24 cellular contexts compared by ENCODE assay signal in genomic region chr6:151495380-151495779, GRCh38. TPM values are rescaled to one million over a fixed set of nuclear protein-coding genes. Genes with fewer than 3 reads are reported as not detected.
DNase-seq lines count a peak whose midpoint lies in the region; ATAC-seq and TF ChIP-seq lines count a peak whose summit lies in the region.
"Had no signal": no experiment of that assay in that cellular context is flagged by ENCODE, and none has a peak within 500 bp of the region (broad histone marks: within the 10 kb centered on the region; RNA-seq: fewer than 3 reads in every experiment).

No MANE protein-coding gene starts in this region.

- H4K8ac ChIP-seq in IMR-90 (ENCODE audit: low read depth in 2 of 2, low read length in 2 of 2) = peak overlapping the region; percentile 24 to 47; a peak in 1 of 4 replicates

- peak overlapping the region; percentile 11; the same call in 1 of the 2 replicates for H3K4me3 ChIP-seq in Caco-2 (ENCODE audit: low read depth, low read length)
- no peak overlapping the region for H3K4me3 ChIP-seq in IMR-90 (ENCODE audit: insufficient read depth, low read depth, low read length)
- H3K4me3 ChIP-seq in endodermal cell (ENCODE audit: low read length) = no peak overlapping the region
- H3K4me3 ChIP-seq in tibial nerve = peak overlapping the region in 1 of 4 donors; percentile 72

- H3K27ac ChIP-seq in IMR-90 (ENCODE audit: insufficient read depth, low read length) = peak overlapping the region; percentile 15; the same call in 1 of the 2 replicates
- H3K27ac ChIP-seq in endodermal cell (ENCODE audit: low read depth, low read length) = no peak overlapping the region
- peak overlapping the region in 1 of 4 donors; percentile 84 for H3K27ac ChIP-seq in tibial nerve
- H3K27ac ChIP-seq: brain microvascular endothelial cell, gastrocnemius medialis, GM23248, parathyroid adenoma had no signal

- 0 out of 4 replicates have a peak, but pooled peaks cover 0 to 4% of the 10 kb centered on the region in 2 experiments for H3K79me1 ChIP-seq in IMR-90 (ENCODE audit: low read depth in 1 of 2, low read length in 2 of 2)

- no peaks in the 10 kb centered on the region for H4K20me1 ChIP-seq in IMR-90 (ENCODE audit: insufficient read depth, low read length)

- CTCF ChIA-PET in Caco-2 (lab: Charles Lee) = no interaction called here
- CTCF ChIA-PET in IMR-90 (lab: Yijun Ruan, JAX) = interaction anchor here (1.1 kb wide), 1 partner anchor 9 kb away, joined by 4 read pairs; no protein-coding TSS in a partner anchor

- no TSS peak for BruUV-seq in Caco-2 (replicated peaks; lab: Mats Ljungman, UMichigan)
- BruUV-seq in IMR-90 (replicated peaks; lab: Mats Ljungman, UMichigan) = no TSS peak

- no peaks in the 10 kb centered on the region for H3K9me3 Mint-ChIP-seq in Caco-2 (ENCODE audit: unreplicated experiment)
- no peaks in the 10 kb centered on the region for H3K9me3 Mint-ChIP-seq in endodermal cell
- no peaks in the 10 kb centered on the region for H3K9me3 Mint-ChIP-seq in progenitor cell of endocrine pancreas (ENCODE audit: low read depth)
- H3K9me3 Mint-ChIP-seq: activated naive CD4-positive, alpha-beta T cell treated with anti-CD3 and anti-CD28 coated beads, Interleukin-2, amount 50 U/mL, for 24 hours; activated T-cell treated with anti-CD3 and anti-CD28 coated beads, Interleukin-2, amount 50 U/mL, for 4 hours had no signal

- peak overlapping the region; percentile 93; the same call in 2 of the 3 replicates for H2BK15ac ChIP-seq in IMR-90 (ENCODE audit: low read depth, low read length)

- peak overlapping the region; percentile 56 for H2AK5ac ChIP-seq in IMR-90 (ENCODE audit: low read depth, low read length)

- peaks cover 6% of the 10 kb centered on the region; the same call in 1 of the 2 replicates for H3K4me1 ChIP-seq in Caco-2
- H3K4me1 ChIP-seq in IMR-90 (ENCODE audit: control insufficient read depth, insufficient read depth, low read length) = peaks cover 6% of the 10 kb centered on the region
- peaks cover 3% of the 10 kb centered on the region for H3K4me1 ChIP-seq in endodermal cell (ENCODE audit: control insufficient read depth, insufficient read depth, low read length)
- peaks cover 0 to 22% (median 0%) of the 10 kb centered on the region in 4 donors for H3K4me1 ChIP-seq in tibial nerve
- H3K4me1 ChIP-seq: colonic mucosa, gastrocnemius medialis, parathyroid adenoma had no signal

- POLR2A ChIA-PET in Caco-2 (lab: Charles Lee) = no interaction called here
- POLR2A ChIA-PET in IMR-90 (lab: Charles Lee; ENCODE audit: unreplicated experiment) = no interaction called here

- H3K56ac ChIP-seq in IMR-90 (ENCODE audit: extremely low read depth, insufficient read depth, low read length) = no peak overlapping the region

- no peak overlapping the region for H2BK5ac ChIP-seq in IMR-90 (ENCODE audit: low read depth, low read length, poor library complexity, severe bottlenecking)

- H4K5ac ChIP-seq in IMR-90 (ENCODE audit: low read depth, low read length) = no peak overlapping the region

- H3K14ac ChIP-seq in IMR-90 (replicated peaks; ENCODE audit: low read depth, low read length) = 0 out of 2 replicates have a peak overlapping the region, but pooled peaks have one; percentile 37

- H3K27me3 Mint-ChIP-seq in Caco-2 (ENCODE audit: insufficient read depth, unreplicated experiment) (no peaks in the 10 kb centered on the region), endodermal cell (ENCODE audit: insufficient read depth) (peaks cover 44% of the 10 kb centered on the region), progenitor cell of endocrine pancreas (peaks cover 47% of the 10 kb centered on the region)

- no peak for TF ChIP-seq POLR2A in IMR-90 (IDR thresholded peaks at IDR 0.05; ENCODE audit: low read depth, low read length)
- TF ChIP-seq POLR2A in tibial nerve (IDR thresholded peaks at IDR 0.05) = no peak

- in situ Hi-C loops in IMR-90 (cut with MboI; ENCODE audit: low sequenced_read_pairs) = no loop called here

- no peak for ATAC-seq in IMR-90 (ENCODE audit: low read depth)
- ATAC-seq: gastrocnemius medialis had no signal

- no peak for TF ChIP-seq EP300 in tibial nerve (IDR thresholded peaks at IDR 0.05)

- peak overlapping the region; percentile 60; the same call in 1 of the 2 replicates for H3K23ac ChIP-seq in IMR-90 (ENCODE audit: low read depth, low read length)

- peak overlapping the region; percentile 45 for H3K18ac ChIP-seq in IMR-90 (ENCODE audit: low read depth, low read length)

- dilution Hi-C loops in IMR-90 (cut with HindIII; ENCODE audit: low sequenced_read_pairs, unreplicated experiment) = no loop called here

- no peaks in the 10 kb centered on the region; the same call in 1 of the 2 replicates for H3K9me1 ChIP-seq in IMR-90 (ENCODE audit: insufficient read depth, low read length)

- H3K9ac ChIP-seq in IMR-90 (ENCODE audit: low read depth, low read length) = no peak overlapping the region
- H3K9ac ChIP-seq in endodermal cell (ENCODE audit: extremely low read depth, low read length, poor library complexity, severe bottlenecking) = no peak overlapping the region
- H3K9ac ChIP-seq: parathyroid adenoma had no signal

- peak overlapping the region; percentile 94 for H4K91ac ChIP-seq in IMR-90 (ENCODE audit: insufficient read depth, low read depth, low read length)

- peaks cover 19% of the 10 kb centered on the region for H3K4me1 Mint-ChIP-seq in Caco-2 (ENCODE audit: low read depth, unreplicated experiment)
- H3K4me1 Mint-ChIP-seq in endodermal cell = peaks cover 6% of the 10 kb centered on the region
- H3K4me1 Mint-ChIP-seq in progenitor cell of endocrine pancreas (ENCODE audit: low read depth) = peaks cover 3% of the 10 kb centered on the region

- peak overlapping the region; percentile 87 for H3K27ac Mint-ChIP-seq in Caco-2 (ENCODE audit: unreplicated experiment)
- H3K27ac Mint-ChIP-seq in endodermal cell = no peak overlapping the region
- H3K27ac Mint-ChIP-seq in progenitor cell of endocrine pancreas = no peak overlapping the region
- H3K27ac Mint-ChIP-seq: activated naive CD4-positive, alpha-beta T cell treated with anti-CD3 and anti-CD28 coated beads, Interleukin-2, amount 50 U/mL, for 24 hours had no signal

- no CpG with 5 or more reads among the region's 9 CpGs for WGBS in IMR-90 (ENCODE audit: extremely low coverage in 2 of 2, insufficient read length in 1 of 2), 2 experiments
- WGBS in endodermal cell (ENCODE audit: insufficient coverage in 1 of 2, insufficient read length in 1 of 2), 2 experiments = 90 to 91% methylated on average over 7 to 9 of the region's 9 CpGs
- 90 to 92% methylated on average over 9 of the region's 9 CpGs for WGBS in tibial nerve, 2 donors

- peak overlapping the region; percentile 83 for H3K4ac ChIP-seq in IMR-90 (ENCODE audit: low read depth, low read length)

- H3K9me3 ChIP-seq in Caco-2 (no peaks in the 10 kb centered on the region), IMR-90 (ENCODE audit: control insufficient read depth, insufficient read depth, low read length) (no peaks in the 10 kb centered on the region), endodermal cell (ENCODE audit: control insufficient read depth, low read length) (no peaks in the 10 kb centered on the region), tibial nerve (no peaks in the 10 kb centered on the region)
- H3K9me3 ChIP-seq: colonic mucosa, esophagus squamous epithelium, gastrocnemius medialis had no signal

- peak overlapping the region; percentile 57 for H2AK9ac ChIP-seq in IMR-90 (replicated peaks; ENCODE audit: low read depth, low read length, poor library complexity)

- H3K4me3 Mint-ChIP-seq in Caco-2 (ENCODE audit: unreplicated experiment) (peak overlapping the region; percentile 88), endodermal cell (peak overlapping the region; percentile 71), progenitor cell of endocrine pancreas (ENCODE audit: low read depth) (peak overlapping the region; percentile 45)

- H3K27me3 ChIP-seq in Caco-2 (replicated peaks; ENCODE audit: control insufficient read depth, insufficient read depth, low read length) = no peaks in the 10 kb centered on the region
- no peaks in the 10 kb centered on the region for H3K27me3 ChIP-seq in IMR-90 (ENCODE audit: control insufficient read depth, insufficient read depth, low read length)
- peaks cover 17% of the 10 kb centered on the region for H3K27me3 ChIP-seq in endodermal cell (ENCODE audit: control insufficient read depth, insufficient read depth, low read length, poor library complexity, severe bottlenecking)
- peaks cover 0 to 3% of the 10 kb centered on the region in 2 donors for H3K27me3 ChIP-seq in tibial nerve
- H3K27me3 ChIP-seq: brain microvascular endothelial cell had no signal

- intact Hi-C loops in Caco-2 (cut with micrococcal nuclease; ENCODE audit: unreplicated experiment) (no loop called here), IMR-90 (cut with micrococcal nuclease) (no loop called here)

- no peak for TF ChIP-seq CTCF in Caco-2 (IDR thresholded peaks at IDR 0.05; ENCODE audit: insufficient read depth in 1 of 2, low read depth in 1 of 2, low read length in 1 of 2, severe bottlenecking in 1 of 2, unreplicated experiment in 1 of 2)
- no peak for TF ChIP-seq CTCF in IMR-90 (conservative IDR thresholded peaks at IDR 0.05; ENCODE audit: low read depth, low read length)
- TF ChIP-seq CTCF in endodermal cell (conservative IDR thresholded peaks at IDR 0.05) = no peak
- no peak for TF ChIP-seq CTCF in progenitor cell of endocrine pancreas (IDR thresholded peaks at IDR 0.05; ENCODE audit: unreplicated experiment)
- no peak for TF ChIP-seq CTCF in tibial nerve (IDR thresholded peaks at IDR 0.05)

- H2BK20ac ChIP-seq in IMR-90 (ENCODE audit: low read depth, low read length) = peak overlapping the region; percentile 88

- no peak overlapping the region for H3K4me2 ChIP-seq in IMR-90 (ENCODE audit: low read depth, low read length)

- H3K36me3 ChIP-seq in Caco-2 (ENCODE audit: control insufficient read depth, insufficient read depth, low read length) (no peaks in the 10 kb centered on the region), IMR-90 (ENCODE audit: control insufficient read depth, insufficient read depth, low read length) (no peaks in the 10 kb centered on the region), endodermal cell (ENCODE audit: control insufficient read depth, insufficient read depth, low read length) (no peaks in the 10 kb centered on the region), tibial nerve (no peaks in the 10 kb centered on the region)
- H3K36me3 ChIP-seq: brain microvascular endothelial cell, colonic mucosa, esophagus squamous epithelium, gastrocnemius medialis had no signal

- H3K36me3 Mint-ChIP-seq in Caco-2 (ENCODE audit: insufficient read depth, unreplicated experiment) = no peaks in the 10 kb centered on the region
- no peaks in the 10 kb centered on the region for H3K36me3 Mint-ChIP-seq in endodermal cell (ENCODE audit: low read depth)
- no peaks in the 10 kb centered on the region for H3K36me3 Mint-ChIP-seq in progenitor cell of endocrine pancreas (ENCODE audit: insufficient read depth)
- H3K36me3 Mint-ChIP-seq: activated naive CD4-positive, alpha-beta T cell treated with anti-CD3 and anti-CD28 coated beads, Interleukin-2, amount 50 U/mL, for 24 hours had no signal

- TF ChIP-seq RAD21 in IMR-90 (IDR thresholded peaks at IDR 0.05; ENCODE audit: low read length) = no peak

- peak overlapping the region; percentile 95 for H2BK120ac ChIP-seq in IMR-90 (ENCODE audit: low read depth, low read length)

- H2AFZ ChIP-seq in IMR-90 (replicated peaks; ENCODE audit: low read length, poor library complexity) = peak overlapping the region; percentile 61

- DNase-seq in Caco-2 (no peak), IMR-90 (no peak), endodermal cell (no peak), progenitor cell of endocrine pancreas (ENCODE audit: low spot score, unreplicated experiment) (no peak), tibial nerve (ENCODE audit: low spot score in 2 of 2) (no peak), iPS-NIHi11 (ENCODE audit: low spot score) (no peak)
- DNase-seq in stimulated activated CD4-positive, alpha-beta T cell treated with anti-CD3 and anti-CD28 coated beads, Interleukin-4, amount 100 ng/mL, for 4 hours = no peak
- DNase-seq: activated CD4-positive, alpha-beta T cell treated with anti-CD3 and anti-CD28 coated beads for 1 hour; activated T-cell treated with anti-CD3 and anti-CD28 coated beads, Interleukin-2, amount 50 U/mL, for 4 hours; esophagus squamous epithelium; gastrocnemius medialis; GM23248; kidney glomerular epithelial cell; NCI-H1048; NCI-H2227 treated with DMSO at 0.1 percent for 48 hours; NCI-H748 treated with DMSO at 0.1 percent for 48 hours; RPMI8226 had no signal

RNA-seq across cellular contexts. Expression of gene CCDC170, which starts 1.6 kb away (rescaled TPM):
- total RNA-seq in Caco-2 (2022) (4.0 and 6.8 TPM in 2 replicates), IMR-90 (2012; rRNA removed) (0.28 and 0.54 TPM in 2 replicates), endodermal cell (1 to 10 TPM; 2.2 to 4.1 TPM), progenitor cell of endocrine pancreas (0.22 TPM in 1 of 2 replicates, not detected in the other), tibial nerve (1 to 10 TPM in 3 of 4 donors, under 1 TPM in 1; 0.66 to 3.3 (median 1.4) TPM)
- polyA plus RNA-seq in IMR-90 (2012; rRNA removed) = 0.12 and 0.14 TPM in 2 replicates
- 0.03 and 0.47 TPM in 2 replicates for polyA plus RNA-seq in IMR-90 (2012; cell fraction: cytosol; rRNA removed)
- polyA plus RNA-seq in IMR-90 (2012; cell fraction: nucleus; rRNA removed; ENCODE audit: low replicate concordance) = 0.01 and 0.21 TPM in 2 replicates
- 0.46 TPM for polyA plus RNA-seq in endodermal cell (2013, experiment 1 of 2)
- 1.2 TPM for polyA plus RNA-seq in endodermal cell (2013, experiment 2 of 2)
- total RNA-seq: activated CD8-positive, alpha-beta memory T cell treated with anti-CD3 and anti-CD28 coated beads for 36 hours; activated T-cell treated with anti-CD3 and anti-CD28 coated beads, Interleukin-2, amount 50 U/mL, for 4 hours; lung microvascular endothelial cell; myocyte had no signal

RNA-seq across cellular contexts. Expression of gene RMND1, which starts 43.5 kb away (rescaled TPM):
- total RNA-seq in Caco-2 (2022) (39.1 and 42.9 TPM in 2 replicates), IMR-90 (2012; rRNA removed) (24.6 and 32.8 TPM in 2 replicates), endodermal cell (10 to 100 TPM; 40.8 to 45.4 TPM), progenitor cell of endocrine pancreas (38.5 and 40.2 TPM in 2 replicates), tibial nerve (10 to 100 TPM; 18.4 to 31.8 (median 27.0) TPM)
- 10.6 and 13.1 TPM in 2 replicates for polyA plus RNA-seq in IMR-90 (2012; rRNA removed)
- polyA plus RNA-seq in IMR-90 (2012; cell fraction: cytosol; rRNA removed) = 2.7 and 4.7 TPM in 2 replicates
- polyA plus RNA-seq in IMR-90 (2012; cell fraction: nucleus; rRNA removed; ENCODE audit: low replicate concordance) = 1.6 and 11.1 TPM in 2 replicates
- polyA plus RNA-seq in endodermal cell (2013, experiment 1 of 2) = 31.9 TPM
- polyA plus RNA-seq in endodermal cell (2013, experiment 2 of 2) = 32.7 TPM
